In the genomic region with DNA sequence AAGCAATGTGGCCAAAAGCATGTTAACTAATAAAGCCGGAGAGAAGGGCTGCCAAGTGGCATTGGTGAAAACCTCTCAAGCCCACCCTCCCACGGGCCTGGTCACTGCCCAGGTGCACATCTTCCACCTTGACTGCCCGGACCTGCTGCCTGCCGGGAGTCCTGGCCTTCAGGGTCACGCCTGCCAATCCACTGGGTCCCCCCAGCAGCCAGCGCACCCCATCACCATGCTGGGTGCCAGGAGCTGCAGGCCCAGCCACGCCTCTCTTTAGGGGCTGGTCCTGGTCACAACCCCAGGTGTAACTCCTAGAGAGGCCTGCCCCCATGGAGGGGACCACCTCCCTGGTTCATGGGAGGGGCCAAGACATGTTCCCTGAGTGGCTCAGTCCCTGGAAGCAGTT, we compare ENCODE assay signal across 24 cellular contexts.
"Had no signal": no experiment of that assay in that cellular context is flagged by ENCODE, and none has a peak within 500 bp of the region (broad histone marks: within the 10 kb centered on the region; RNA-seq: fewer than 3 reads in every experiment).

No MANE protein-coding gene starts in this region.

- H3K4me3 ChIP-seq: adrenal gland, breast epithelium, K562 had no signal

- H3K4me1 Mint-ChIP-seq: activated CD4-positive, alpha-beta T cell treated with anti-CD3 and anti-CD28 coated beads, Interleukin-2, amount 10 ng/mL, durations not matched to agents 7 days and 5 days; central memory CD8-positive, alpha-beta T cell had no signal

- DNase-seq: activated CD4-positive, alpha-beta memory T cell treated with anti-CD3 and anti-CD28 coated beads for 36 hours; activated CD4-positive, alpha-beta T cell treated with anti-CD3 and anti-CD28 coated beads, Interleukin-2, amount 10 ng/mL, durations not matched to agents 7 days and 5 days; activated CD4-positive, CD25-positive, alpha-beta regulatory T cell; activated CD8-positive, alpha-beta memory T cell treated with anti-CD3 and anti-CD28 coated beads for 24 hours; activated naive CD4-positive, alpha-beta T cell treated with anti-CD3 and anti-CD28 coated beads, Interleukin-2, amount 50 U/mL, for 16 hours; activated naive CD8-positive, alpha-beta T cell treated with anti-CD3 and anti-CD28 coated beads, Interleukin-2, amount 10 ng/mL, durations not matched to agents 7 days and 5 days; activated T-cell treated with anti-CD3 and anti-CD28 coated beads for 4 hours; activated T-cell treated with anti-CD3 and anti-CD28 coated beads, Interleukin-2, amount 50 U/mL, for 48 hours; adrenal gland; anterior cingulate cortex; Karpas-422; MM.1S; NCI-H1105; NCI-H1436; NCI-H1694 treated with DMSO at 0.1 percent for 48 hours; NCI-H2029 treated with DMSO at 0.1 percent for 48 hours; NCI-H510A treated with DMSO at 0.1 percent for 48 hours; NCI-H69; SIG-M5; T-helper 17 cell; T-helper 9 cell had no signal

- H3K27me3 Mint-ChIP-seq: activated CD4-positive, alpha-beta T cell treated with anti-CD3 and anti-CD28 coated beads, Interleukin-2, amount 10 ng/mL, durations not matched to agents 7 days and 5 days; activated naive CD8-positive, alpha-beta T cell treated with anti-CD3 and anti-CD28 coated beads, Interleukin-2, amount 10 ng/mL, durations not matched to agents 7 days and 5 days had no signal

- FAIRE-seq: K562 had no signal

- H3K36me3 ChIP-seq: adrenal gland, breast epithelium had no signal

- H3K4me3 Mint-ChIP-seq: activated CD4-positive, alpha-beta memory T cell treated with anti-CD3 and anti-CD28 coated beads for 36 hours; activated CD4-positive, alpha-beta T cell treated with anti-CD3 and anti-CD28 coated beads, Interleukin-2, amount 10 ng/mL, durations not matched to agents 7 days and 5 days; activated naive CD8-positive, alpha-beta T cell treated with anti-CD3 and anti-CD28 coated beads, Interleukin-2, amount 10 ng/mL, durations not matched to agents 7 days and 5 days; central memory CD8-positive, alpha-beta T cell; T-helper 17 cell had no signal

- H3K36me3 Mint-ChIP-seq: activated CD4-positive, alpha-beta memory T cell treated with anti-CD3 and anti-CD28 coated beads for 36 hours; activated naive CD8-positive, alpha-beta T cell treated with anti-CD3 and anti-CD28 coated beads, Interleukin-2, amount 10 ng/mL, durations not matched to agents 7 days and 5 days had no signal

- ATAC-seq: K562, T-helper 17 cell had no signal

- H3K27ac Mint-ChIP-seq: activated CD4-positive, alpha-beta memory T cell treated with anti-CD3 and anti-CD28 coated beads for 36 hours; activated CD4-positive, alpha-beta T cell treated with anti-CD3 and anti-CD28 coated beads, Interleukin-2, amount 10 ng/mL, durations not matched to agents 7 days and 5 days; activated naive CD8-positive, alpha-beta T cell treated with anti-CD3 and anti-CD28 coated beads, Interleukin-2, amount 10 ng/mL, durations not matched to agents 7 days and 5 days; T-helper 17 cell had no signal

- H3K9me3 ChIP-seq: adrenal gland, breast epithelium had no signal

- H3K27ac ChIP-seq: adrenal gland, breast epithelium had no signal

- H3K4me1 ChIP-seq: adrenal gland, breast epithelium had no signal
